ENCODE assay signal across 11 cellular contexts in the genomic region with DNA sequence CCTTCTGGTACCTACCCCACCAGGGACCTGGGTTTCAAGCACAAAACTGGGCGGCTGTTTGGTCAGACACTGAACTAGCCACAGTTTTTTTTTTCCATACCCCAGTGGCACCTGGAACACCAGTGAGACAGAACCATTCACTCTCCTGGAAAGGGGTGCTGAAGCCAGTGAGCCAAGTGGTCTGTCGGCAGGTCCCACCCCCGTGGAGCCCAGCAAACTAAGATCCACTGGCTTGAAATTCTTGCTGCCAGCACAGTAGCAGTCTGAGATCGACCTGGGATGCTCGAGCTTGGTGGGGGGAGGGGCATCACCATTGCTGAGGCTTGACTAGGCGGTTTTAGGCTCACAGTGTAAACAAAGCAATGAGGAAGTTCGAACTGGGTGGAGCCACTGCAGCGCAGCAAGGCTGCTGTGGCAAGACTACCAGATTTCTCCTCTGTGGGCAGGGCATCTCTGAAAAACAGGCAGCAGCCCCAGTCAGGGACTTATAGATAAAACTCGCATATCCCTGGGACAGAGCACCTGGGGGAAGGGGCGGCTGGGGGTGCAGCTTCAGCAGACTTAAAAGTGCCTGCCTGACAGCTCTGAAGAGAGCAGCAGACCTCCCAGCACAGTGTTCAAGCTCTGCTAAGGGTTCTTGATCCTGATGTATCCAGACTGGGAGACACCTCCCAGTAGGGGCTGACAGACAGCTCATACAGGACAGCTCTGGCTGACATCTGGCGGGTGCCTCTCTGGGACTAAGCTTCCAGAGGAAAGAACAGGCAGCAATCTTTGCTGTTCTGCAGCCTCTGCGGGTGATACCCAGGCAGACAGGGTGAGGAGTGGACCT.
DNase-seq lines count a peak whose midpoint lies in the region; ATAC-seq and TF ChIP-seq lines count a peak whose summit lies in the region.
"Had no signal": no experiment of that assay in that cellular context is flagged by ENCODE, and none has a peak within 500 bp of the region (broad histone marks: within the 10 kb centered on the region; RNA-seq: fewer than 3 reads in every experiment).

No MANE protein-coding gene starts in this region.

- no peaks in the 10 kb centered on the region for H3K36me3 ChIP-seq in neuronal stem cell (replicated peaks in 1 of 2; ENCODE audit: control insufficient read depth in 2 of 2, insufficient read depth in 2 of 2, low read length in 2 of 2)

- POLR2A ChIA-PET in WTC11 (lab: Charles Lee), result no interaction called here

- H3K27ac Mint-ChIP-seq in WTC11, result no peak overlapping the region
- H3K27ac Mint-ChIP-seq: immature natural killer cell had no signal

- H3K14ac ChIP-seq in neuronal stem cell (ENCODE audit: low read length), result no peak overlapping the region

- no peak overlapping the region for H2BK15ac ChIP-seq in neuronal stem cell (ENCODE audit: low read length)

- WGBS in neuronal stem cell (ENCODE audit: extremely low coverage in 2 of 2, insufficient read length in 2 of 2, insufficient replicate concordance in 1 of 2), 2 donors, result no CpG with 5 or more reads among the region's 12 CpGs

- H2AFZ ChIP-seq in neuronal stem cell (ENCODE audit: low read length), result peak overlapping the region; percentile 67

- no peaks in the 10 kb centered on the region for H3K4me1 ChIP-seq in neuronal stem cell (ENCODE audit: control insufficient read depth in 2 of 2, insufficient read depth in 1 of 2, low read depth in 1 of 2, low read length in 2 of 2)

- H3K9me3 Mint-ChIP-seq in WTC11, result peaks cover 46% of the 10 kb centered on the region

- peaks cover 17% of the 10 kb centered on the region for H3K36me3 Mint-ChIP-seq in WTC11

- peak overlapping the region; percentile 65 for H4K8ac ChIP-seq in neuronal stem cell (ENCODE audit: low read depth, low read length)

- no peaks in the 10 kb centered on the region for H3K27me3 ChIP-seq in neuronal stem cell (ENCODE audit: control insufficient read depth in 3 of 3, insufficient read depth in 3 of 3, low read depth in 1 of 3, low read length in 3 of 3)

- CTCF ChIA-PET in WTC11 (lab: Charles Lee), result no interaction called here

- no peak overlapping the region for H3K4me2 ChIP-seq in neuronal stem cell (ENCODE audit: insufficient read depth, low read length, poor library complexity, severe bottlenecking)

- H3K4ac ChIP-seq in neuronal stem cell (ENCODE audit: low read length), result no peak overlapping the region

- H4K91ac ChIP-seq in neuronal stem cell (ENCODE audit: low read depth, low read length, poor library complexity), result no peak overlapping the region

- no peak overlapping the region for H2BK120ac ChIP-seq in neuronal stem cell (ENCODE audit: low read depth, low read length)

- ATAC-seq in WTC11 (peak; percentile 99), GM21529 (IDR thresholded peaks at IDR 0.05; ENCODE audit: unreplicated experiment) (no peak)

- H3K9me3 ChIP-seq in neuronal stem cell (replicated peaks in 1 of 2; ENCODE audit: control insufficient read depth in 2 of 2, insufficient read depth in 1 of 2, low read depth in 1 of 2, low read length in 2 of 2), result no peaks in the 10 kb centered on the region

- H3K18ac ChIP-seq in neuronal stem cell (ENCODE audit: low read length), result no peak overlapping the region

- H3K4me3 Mint-ChIP-seq in WTC11, result no peak overlapping the region
- H3K4me3 Mint-ChIP-seq: immature natural killer cell had no signal

- DNase-seq in NCI-H1105 treated with DMSO at 0.1 percent for 48 hours (lab: John Stamatoyannopoulos, UW) (peak; percentile 4), NCI-H1105 (lab: John Stamatoyannopoulos, UW) (no peak), NCI-H460 (ENCODE audit: extremely low read depth, low read depth) (peak; percentile 5), WTC11 (ENCODE audit: low spot score) (peak; percentile 72), neuronal stem cell (ENCODE audit: low spot score) (peak; percentile 14), T-helper 9 cell (no peak), NCI-H1930 (lab: John Stamatoyannopoulos, UW) (no peak)
- DNase-seq: 8988T, dermis blood vessel endothelial cell, immature natural killer cell had no signal

- H3K79me1 ChIP-seq in neuronal stem cell (ENCODE audit: low read depth, low read length), result no peaks in the 10 kb centered on the region

- H3K27me3 Mint-ChIP-seq in WTC11 (ENCODE audit: low read depth), result no peaks in the 10 kb centered on the region

- no peak overlapping the region for H3K23ac ChIP-seq in neuronal stem cell (ENCODE audit: low read depth, low read length, poor library complexity)

- TF ChIP-seq CTCF in WTC11 (IDR thresholded peaks at IDR 0.05), result no peak

- H3K4me1 Mint-ChIP-seq in WTC11, result peaks cover 18% of the 10 kb centered on the region
- H3K4me1 Mint-ChIP-seq: immature natural killer cell had no signal

- H2BK12ac ChIP-seq in neuronal stem cell (ENCODE audit: low read length), result no peak overlapping the region

- H2BK5ac ChIP-seq in neuronal stem cell (ENCODE audit: low read length), result no peak overlapping the region

- H3K27ac ChIP-seq in neuronal stem cell (replicated peaks; ENCODE audit: low read length), result no peak overlapping the region

- H3K9ac ChIP-seq in neuronal stem cell (ENCODE audit: low read depth, low read length, poor library complexity), result no peak overlapping the region

- no peak overlapping the region for H3K4me3 ChIP-seq in neuronal stem cell (ENCODE audit: low read length in 2 of 2)

- no peak overlapping the region for H2AK5ac ChIP-seq in neuronal stem cell (ENCODE audit: low read depth, low read length)

TF ChIP-seq in WTC11, 78 proteins besides CTCF, POLR2A, EP300 and RAD21:
- TF ChIP-seq ZNF281 (CRISPR knock-in tag; IDR thresholded peaks at IDR 0.05), result peak; percentile 81
- no peak for TF ChIP-seq CBFB (CRISPR knock-in tag; IDR thresholded peaks at IDR 0.05; ENCODE audit: low read depth)
- TF ChIP-seq FOXK1 (CRISPR knock-in tag; IDR thresholded peaks at IDR 0.05), result peak; percentile 69; the same call in 1 of the 2 replicates

Comparison
In these comparisons a context has a peak if more than half of its experiments do, and no peak if none do; other contexts are left out.
1. DNase-seq: peak in NCI-H1105 treated with DMSO at 0.1 percent for 48 hours (single experiment), NCI-H460 (single experiment), WTC11 (single experiment) and neuronal stem cell (single experiment); none in NCI-H1105 (single experiment), T-helper 9 cell (single experiment) and NCI-H1930 (0 of 2).